ENCODE assay signal across 9 cellular contexts in genomic region chr20:4369798-4370124, GRCh38.
A peak's percentile ranks its signal among the peaks of the same experiment; 100 is the strongest.
DNase-seq lines count a peak whose midpoint lies in the region; ATAC-seq and TF ChIP-seq lines count a peak whose summit lies in the region.
"Had no signal": no experiment of that assay in that cellular context is flagged by ENCODE, and none has a peak within 500 bp of the region (broad histone marks: within the 10 kb centered on the region; RNA-seq: fewer than 3 reads in every experiment).

No MANE protein-coding gene starts in this region.

- DNase-seq in GM06990 (ENCODE audit: extremely low read depth, insufficient read length) (peak; percentile 8), AG08395 (ENCODE audit: low spot score) (no peak), COR-L47 (lab: John Stamatoyannopoulos, UW) (no peak), NCI-H1048 (lab: John Stamatoyannopoulos, UW) (no peak), mesenchymal stem cell (no peak)
- peak; percentile 65 for DNase-seq in activated CD4-positive, alpha-beta memory T cell treated with anti-CD3 and anti-CD28 coated beads for 36 hours
- no peak for DNase-seq in natural killer cell treated with Interleukin-12 subunit alpha and Interleukin-12 subunit beta and Interleukin-15 and Interleukin-18, amount 100 ng/mL, for 72 hours (ENCODE audit: low spot score)

- WGBS in mesenchymal stem cell, result 72% methylated on average over 4 of the region's 6 CpGs

- H3K27me3 ChIP-seq in GM06990 (replicated peaks; ENCODE audit: control insufficient read depth, insufficient read depth, low read length) (no peaks in the 10 kb centered on the region), mesenchymal stem cell (ENCODE audit: control insufficient read depth in 1 of 2, insufficient read depth in 1 of 2, low read length in 2 of 2) (peaks cover 4 to 6% of the 10 kb centered on the region in 2 experiments)

- H2AK5ac ChIP-seq in mesenchymal stem cell (ENCODE audit: low read length, severe bottlenecking), result no peak overlapping the region

- H3K27ac Mint-ChIP-seq in activated CD4-positive, alpha-beta memory T cell treated with anti-CD3 and anti-CD28 coated beads for 36 hours, result peak overlapping the region; percentile 90
- peak overlapping the region; percentile 73 to 84 for H3K27ac Mint-ChIP-seq in natural killer cell treated with Interleukin-12 subunit alpha and Interleukin-12 subunit beta and Interleukin-15 and Interleukin-18, amount 100 ng/mL, for 72 hours

- no peak overlapping the region for H2BK120ac ChIP-seq in mesenchymal stem cell (ENCODE audit: low read depth, low read length)

- no peak overlapping the region for H2BK12ac ChIP-seq in mesenchymal stem cell (ENCODE audit: low read length in 2 of 2)

- no peaks in the 10 kb centered on the region for H3K27me3 Mint-ChIP-seq in activated CD4-positive, alpha-beta memory T cell treated with anti-CD3 and anti-CD28 coated beads for 36 hours
- peaks cover 7 to 9% of the 10 kb centered on the region in 2 donors for H3K27me3 Mint-ChIP-seq in natural killer cell treated with Interleukin-12 subunit alpha and Interleukin-12 subunit beta and Interleukin-15 and Interleukin-18, amount 100 ng/mL, for 72 hours

- no peak overlapping the region for H3K4me3 ChIP-seq in GM06990 (replicated peaks; ENCODE audit: low read depth, low read length)
- no peak overlapping the region for H3K4me3 ChIP-seq in mesenchymal stem cell (ENCODE audit: insufficient read depth in 1 of 2, low read depth in 1 of 2, low read length in 2 of 2)
- H3K4me3 ChIP-seq: skin epidermis had no signal

- no peak for TF ChIP-seq CTCF in GM06990 (IDR thresholded peaks at IDR 0.05; ENCODE audit: insufficient read depth, low read length, poor library complexity, severe bottlenecking)

- no peaks in the 10 kb centered on the region for H3K79me1 ChIP-seq in mesenchymal stem cell (replicated peaks; ENCODE audit: low read length, poor library complexity, severe bottlenecking)

- H3K4me2 ChIP-seq in mesenchymal stem cell (ENCODE audit: low read length, poor library complexity, severe bottlenecking), result no peak overlapping the region

- H3K9ac ChIP-seq in mesenchymal stem cell (ENCODE audit: low read length), result no peak overlapping the region

- peak; percentile 60 for ATAC-seq in HG03139 (IDR thresholded peaks at IDR 0.05; ENCODE audit: unreplicated experiment)
- ATAC-seq in natural killer cell treated with Interleukin-12 subunit alpha and Interleukin-12 subunit beta and Interleukin-15 and Interleukin-18, amount 100 ng/mL, for 72 hours, result peak; percentile 81 to 85

- H3K9me3 ChIP-seq in mesenchymal stem cell (ENCODE audit: control insufficient read depth, low read length), result peaks cover 5% of the 10 kb centered on the region

- H2BK5ac ChIP-seq in mesenchymal stem cell (ENCODE audit: low read depth, low read length, poor library complexity, severe bottlenecking), result no peak overlapping the region

- H2BK15ac ChIP-seq in mesenchymal stem cell (ENCODE audit: low read depth, poor library complexity, severe bottlenecking), result no peak overlapping the region

- H3K27ac ChIP-seq in mesenchymal stem cell (ENCODE audit: low read length, poor library complexity, severe bottlenecking), result no peak overlapping the region

- H3K4me3 Mint-ChIP-seq in activated CD4-positive, alpha-beta memory T cell treated with anti-CD3 and anti-CD28 coated beads for 36 hours, result no peak overlapping the region
- H3K4me3 Mint-ChIP-seq in natural killer cell treated with Interleukin-12 subunit alpha and Interleukin-12 subunit beta and Interleukin-15 and Interleukin-18, amount 100 ng/mL, for 72 hours, result peak overlapping the region; percentile 43

- no peaks in the 10 kb centered on the region for H3K36me3 Mint-ChIP-seq in activated CD4-positive, alpha-beta memory T cell treated with anti-CD3 and anti-CD28 coated beads for 36 hours
- H3K36me3 Mint-ChIP-seq in natural killer cell treated with Interleukin-12 subunit alpha and Interleukin-12 subunit beta and Interleukin-15 and Interleukin-18, amount 100 ng/mL, for 72 hours, result no peaks in the 10 kb centered on the region

- H3K14ac ChIP-seq in mesenchymal stem cell (ENCODE audit: low read length in 2 of 2), result no peak overlapping the region

- no peaks in the 10 kb centered on the region for H3K9me3 Mint-ChIP-seq in activated CD4-positive, alpha-beta memory T cell treated with anti-CD3 and anti-CD28 coated beads for 36 hours
- no peaks in the 10 kb centered on the region for H3K9me3 Mint-ChIP-seq in natural killer cell treated with Interleukin-12 subunit alpha and Interleukin-12 subunit beta and Interleukin-15 and Interleukin-18, amount 100 ng/mL, for 72 hours

- no peak overlapping the region for H2AFZ ChIP-seq in mesenchymal stem cell (ENCODE audit: low read depth, low read length)

- H3K4ac ChIP-seq in mesenchymal stem cell (ENCODE audit: low read depth in 1 of 2, low read length in 2 of 2), result no peak overlapping the region

- no peaks in the 10 kb centered on the region for H3K4me1 ChIP-seq in mesenchymal stem cell (ENCODE audit: control insufficient read depth, insufficient read depth, low read depth, low read length)

- intact Hi-C loops in activated CD4-positive, alpha-beta memory T cell treated with anti-CD3 and anti-CD28 coated beads for 36 hours (cut with micrococcal nuclease), result no loop called here

- CTCF ChIA-PET in activated CD4-positive, alpha-beta memory T cell treated with anti-CD3 and anti-CD28 coated beads for 36 hours (lab: Charles Lee), result interaction anchor here (0.5 kb wide), 1 partner anchor 8 kb away, joined by 3 read pairs; no protein-coding TSS in a partner anchor

- no peak overlapping the region for H4K8ac ChIP-seq in mesenchymal stem cell (ENCODE audit: low read length)

- POLR2A ChIA-PET in activated CD4-positive, alpha-beta memory T cell treated with anti-CD3 and anti-CD28 coated beads for 36 hours (lab: Charles Lee), result interaction anchor here (0.6 kb wide), 1 partner anchor 474 kb away, joined by 4 read pairs; no protein-coding TSS in a partner anchor

- H3K4me1 Mint-ChIP-seq in activated CD4-positive, alpha-beta memory T cell treated with anti-CD3 and anti-CD28 coated beads for 36 hours (ENCODE audit: low read depth), result peaks cover 23% of the 10 kb centered on the region
- H3K4me1 Mint-ChIP-seq in natural killer cell treated with Interleukin-12 subunit alpha and Interleukin-12 subunit beta and Interleukin-15 and Interleukin-18, amount 100 ng/mL, for 72 hours (ENCODE audit: low read depth in 2 of 2), result peaks cover 13 to 14% of the 10 kb centered on the region in 2 donors

- H3K18ac ChIP-seq in mesenchymal stem cell (ENCODE audit: low read depth in 1 of 2, low read length in 2 of 2), result no peak overlapping the region

- H3K36me3 ChIP-seq in GM06990 (ENCODE audit: control insufficient read depth, insufficient read depth, low read length) (no peaks in the 10 kb centered on the region), mesenchymal stem cell (ENCODE audit: control insufficient read depth in 1 of 2, insufficient read depth in 2 of 2, low read depth in 1 of 2, low read length in 2 of 2) (no peaks in the 10 kb centered on the region)

- no peak overlapping the region for H4K91ac ChIP-seq in mesenchymal stem cell (ENCODE audit: low read length)

- H3K23ac ChIP-seq in mesenchymal stem cell (ENCODE audit: low read length in 2 of 2), result no peak overlapping the region

Comparison
In these comparisons a context has a peak if more than half of its experiments do, and no peak if none do; other contexts are left out.
1. DNase-seq: peak in GM06990 (single experiment) and activated CD4-positive, alpha-beta memory T cell treated with anti-CD3 and anti-CD28 coated beads for 36 hours (single experiment); none in natural killer cell treated with Interleukin-12 subunit alpha and Interleukin-12 subunit beta and Interleukin-15 and Interleukin-18, amount 100 ng/mL, for 72 hours (single experiment), AG08395 (single experiment), COR-L47 (single experiment), NCI-H1048 (single experiment) and mesenchymal stem cell (single experiment).